Comparison of ENCODE assay signal across 14 cellular contexts in genomic region chr10:95526066-95526465, GRCh38. TPM values are rescaled to one million over a fixed set of nuclear protein-coding genes. Genes with fewer than 3 reads are reported as not detected.
A peak's percentile ranks its signal among the peaks of the same experiment; 100 is the strongest.
DNase-seq lines count a peak whose midpoint lies in the region; ATAC-seq and TF ChIP-seq lines count a peak whose summit lies in the region.
"Had no signal": no experiment of that assay in that cellular context is flagged by ENCODE, and none has a peak within 500 bp of the region (broad histone marks: within the 10 kb centered on the region; RNA-seq: fewer than 3 reads in every experiment).

No MANE protein-coding gene starts in this region.

- peaks cover 0 to 41% (median 24%) of the 10 kb centered on the region in 10 experiments; a peak in 16 of 20 replicates for H3K4me1 ChIP-seq in BLaER1 treated with 17β-estradiol and CSF1 and Interleukin-3, amounts not matched to agents 10 nM and 100 nM
- H3K4me1 ChIP-seq in ascending aorta (peaks cover 35 to 72% of the 10 kb centered on the region in 2 donors), muscle layer of duodenum (ENCODE audit: control insufficient read depth in 1 of 2, insufficient read depth in 2 of 2, low read length in 2 of 2) (peaks cover 17 to 57% of the 10 kb centered on the region in 2 donors), stomach smooth muscle (ENCODE audit: control insufficient read depth, insufficient read depth, low read length) (peaks cover 83% of the 10 kb centered on the region)
- H3K4me1 ChIP-seq: SJSA1 had no signal

- no peak overlapping the region for H3K9ac ChIP-seq in BLaER1 treated with 17β-estradiol and CSF1 and Interleukin-3, amounts not matched to agents 10 nM and 100 nM
- H3K9ac ChIP-seq in stomach smooth muscle (ENCODE audit: low read length in 2 of 2): peak overlapping the region; percentile 8 to 29

- ATAC-seq in GM19467 (IDR thresholded peaks at IDR 0.05; ENCODE audit: unreplicated experiment): no peak

- H3K27ac ChIP-seq in BLaER1 treated with 17β-estradiol and CSF1 and Interleukin-3, amounts not matched to agents 10 nM and 100 nM: no peak overlapping the region
- H3K27ac ChIP-seq in ascending aorta (peak overlapping the region; percentile 47 to 54), muscle layer of duodenum (ENCODE audit: low read length) (peak overlapping the region; percentile 22), stomach smooth muscle (ENCODE audit: low read length) (peak overlapping the region; percentile 99)
- H3K27ac ChIP-seq: SJSA1 had no signal

- peak overlapping the region in 8 of 11 experiments; percentile 10 to 71 (median 52); a peak in 15 of 22 replicates for H3K4me2 ChIP-seq in BLaER1 treated with 17β-estradiol and CSF1 and Interleukin-3, amounts not matched to agents 10 nM and 100 nM

- DNase-seq in ascending aorta (ENCODE audit: low spot score in 2 of 2) (no peak), NK-92 (lab: John Stamatoyannopoulos, UW; ENCODE audit: unreplicated experiment) (no peak), NCI-H1436 treated with DMSO at 0.1 percent for 48 hours (lab: John Stamatoyannopoulos, UW) (no peak)
- DNase-seq: COR-L47, EL, H9, IMR-90, Kasumi-1, NCI-H187 treated with DMSO at 0.1 percent for 48 hours had no signal

- H3K27me3 ChIP-seq in BLaER1 treated with 17β-estradiol and CSF1 and Interleukin-3, amounts not matched to agents 10 nM and 100 nM: no peaks in the 10 kb centered on the region
- H3K27me3 ChIP-seq in ascending aorta (no peaks in the 10 kb centered on the region), muscle layer of duodenum (ENCODE audit: low read depth, low read length) (no peaks in the 10 kb centered on the region), stomach smooth muscle (ENCODE audit: control insufficient read depth in 1 of 2, insufficient read depth in 2 of 2, low read length in 2 of 2) (no peaks in the 10 kb centered on the region)

- no peak overlapping the region for H3K4me3 ChIP-seq in BLaER1 treated with 17β-estradiol and CSF1 and Interleukin-3, amounts not matched to agents 10 nM and 100 nM
- peak overlapping the region in 1 of 2 donors; percentile 40 for H3K4me3 ChIP-seq in ascending aorta
- H3K4me3 ChIP-seq in muscle layer of duodenum (ENCODE audit: low read depth in 1 of 2, low read length in 2 of 2): no peak overlapping the region
- H3K4me3 ChIP-seq in stomach smooth muscle (ENCODE audit: low read length in 2 of 2): peak overlapping the region in 1 of 2 donors; percentile 36
- H3K4me3 ChIP-seq: SJSA1 had no signal

- intact Hi-C loops in ascending aorta (cut with DNase I): loop anchor here (5.0 kb wide), 1 partner anchor 76 kb away; no protein-coding TSS in a partner anchor

- no peak for TF ChIP-seq CTCF in ascending aorta (IDR thresholded peaks at IDR 0.05)

- H4K20me1 ChIP-seq in BLaER1 treated with 17β-estradiol and CSF1 and Interleukin-3, amounts not matched to agents 10 nM and 100 nM: no peaks in the 10 kb centered on the region

- no peaks in the 10 kb centered on the region for H3K36me3 ChIP-seq in BLaER1 treated with 17β-estradiol and CSF1 and Interleukin-3, amounts not matched to agents 10 nM and 100 nM
- peaks cover 4 to 12% of the 10 kb centered on the region in 2 donors for H3K36me3 ChIP-seq in ascending aorta
- no peaks in the 10 kb centered on the region for H3K36me3 ChIP-seq in muscle layer of duodenum (ENCODE audit: control insufficient read depth in 1 of 2, insufficient read depth in 2 of 2, low read length in 2 of 2)
- peaks cover 0 to 4% of the 10 kb centered on the region in 2 donors for H3K36me3 ChIP-seq in stomach smooth muscle (ENCODE audit: control insufficient read depth in 2 of 2, insufficient read depth in 2 of 2, low read length in 2 of 2)
- H3K36me3 ChIP-seq: SJSA1 had no signal

- no peaks in the 10 kb centered on the region for H3K9me3 ChIP-seq in BLaER1 treated with 17β-estradiol and CSF1 and Interleukin-3, amounts not matched to agents 10 nM and 100 nM (replicated peaks in 1 of 11)
- H3K9me3 ChIP-seq in ascending aorta: no peaks in the 10 kb centered on the region
- H3K9me3 ChIP-seq in muscle layer of duodenum (ENCODE audit: control insufficient read depth in 1 of 2, low read length in 2 of 2): no peaks in the 10 kb centered on the region
- no peaks in the 10 kb centered on the region for H3K9me3 ChIP-seq in stomach smooth muscle (ENCODE audit: control insufficient read depth in 2 of 2, low read length in 2 of 2)
- H3K9me3 ChIP-seq: SJSA1 had no signal

RNA-seq across cellular contexts. Expression of gene SORBS1, which starts 35.1 kb away (rescaled TPM):
- total RNA-seq in ascending aorta: 416 TPM

Comparison
In these comparisons a context has a peak if more than half of its experiments do, and no peak if none do; other contexts are left out.
1. H3K27ac ChIP-seq: peak in ascending aorta (2 of 2), muscle layer of duodenum (single experiment) and stomach smooth muscle (single experiment); none in BLaER1 treated with 17β-estradiol and CSF1 and Interleukin-3, amounts not matched to agents 10 nM and 100 nM (0 of 11).
2. H3K9ac ChIP-seq: peak in stomach smooth muscle (2 of 2); none in BLaER1 treated with 17β-estradiol and CSF1 and Interleukin-3, amounts not matched to agents 10 nM and 100 nM (0 of 11).